ENCODE assay signal across 5 cellular contexts in the genomic region with DNA sequence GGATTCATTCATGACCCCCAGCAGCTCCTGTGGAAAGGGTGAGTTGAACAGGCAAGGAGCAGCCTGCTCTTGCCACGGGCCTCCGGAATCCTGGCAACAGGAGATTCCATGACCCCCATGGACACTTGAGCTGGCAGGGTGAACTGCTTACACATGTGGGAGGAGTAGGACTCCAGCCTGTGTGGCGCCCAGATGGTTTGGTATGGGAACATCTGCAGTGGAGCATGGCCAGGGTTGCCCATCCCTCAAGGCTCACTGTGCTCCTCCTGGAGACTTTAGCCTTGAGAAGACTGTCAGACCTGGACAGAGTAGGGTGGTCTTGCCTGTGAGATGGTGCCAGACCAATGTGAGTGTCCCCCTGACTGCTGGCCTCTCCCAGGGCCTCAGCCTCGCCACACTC.
"Had no signal": no experiment of that assay in that cellular context is flagged by ENCODE, and none has a peak within 500 bp of the region (broad histone marks: within the 10 kb centered on the region; RNA-seq: fewer than 3 reads in every experiment).

No MANE protein-coding gene starts in this region.

- H3K27ac ChIP-seq: HL-60 had no signal

- H3K4me3 ChIP-seq: GM23338 had no signal

- ATAC-seq: GM23338, HepG2 had no signal

- DNase-seq: H9, HCEC 1CT had no signal
